Comparison of ENCODE assay signal across 18 cellular contexts in the genomic region with DNA sequence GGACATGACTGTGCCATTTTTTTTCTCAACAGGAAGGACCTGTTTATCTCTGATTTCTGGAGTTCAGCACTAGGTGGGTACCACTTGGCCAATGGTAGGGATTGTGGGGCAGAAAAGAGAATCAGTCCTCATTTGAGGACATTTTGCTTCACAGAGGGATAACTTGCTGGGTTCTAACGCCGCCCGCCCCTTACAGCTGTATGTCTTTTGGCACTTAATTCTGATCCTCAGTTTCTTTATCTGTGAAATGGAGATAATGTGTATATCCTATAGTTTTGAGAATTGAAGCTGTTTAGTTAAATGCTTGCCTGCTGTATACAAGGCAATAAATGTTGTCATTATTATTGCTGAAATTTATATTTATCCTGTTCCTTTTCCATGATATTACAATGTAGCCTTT. TPM values are rescaled to one million over a fixed set of nuclear protein-coding genes. Genes with fewer than 3 reads are reported as not detected.
DNase-seq lines count a peak whose midpoint lies in the region; ATAC-seq, FAIRE-seq and TF ChIP-seq lines count a peak whose summit lies in the region.
"Had no signal": no experiment of that assay in that cellular context is flagged by ENCODE, and none has a peak within 500 bp of the region (broad histone marks: within the 10 kb centered on the region; RNA-seq: fewer than 3 reads in every experiment).

No MANE protein-coding gene starts in this region.

- peaks cover 69% of the 10 kb centered on the region for H3K4me1 ChIP-seq in Karpas-422 (ENCODE audit: low read length)
- peaks cover 2 to 4% of the 10 kb centered on the region in 2 experiments for H3K4me1 ChIP-seq in trophoblast cell (ENCODE audit: control insufficient read depth in 1 of 2, insufficient read depth in 2 of 2, low read length in 2 of 2)
- H3K4me1 ChIP-seq in small intestine (ENCODE audit: control insufficient read depth in 2 of 2, insufficient read depth in 1 of 2, low read depth in 1 of 2, low read length in 1 of 2): peaks cover 2 to 12% of the 10 kb centered on the region in 2 donors
- H3K4me1 ChIP-seq in left ventricle myocardium inferior: peaks cover 49% of the 10 kb centered on the region

- no peak overlapping the region for H4K12ac ChIP-seq in trophoblast cell (ENCODE audit: low read depth, low read length)

- peaks cover 65% of the 10 kb centered on the region for H3K79me2 ChIP-seq in Karpas-422 (ENCODE audit: low read length)
- peaks cover 7% of the 10 kb centered on the region for H3K79me2 ChIP-seq in trophoblast cell (ENCODE audit: control insufficient read depth, insufficient read depth, low read length, poor library complexity)

- H3K9ac ChIP-seq in Karpas-422 (ENCODE audit: low read length) (peak overlapping the region; percentile 80; the same call in 1 of the 2 replicates), trophoblast cell (ENCODE audit: low read length) (peak overlapping the region; percentile 51)

- DNase-seq in activated CD8-positive, alpha-beta T cell treated with anti-CD3 and anti-CD28 coated beads for 36 hours: no peak
- no peak for DNase-seq in activated CD8-positive, alpha-beta T cell treated with anti-CD3 and anti-CD28 coated beads, Interleukin-2, amount 10 ng/mL, durations not matched to agents 7 days and 5 days
- DNase-seq in Karpas-422: no peak
- DNase-seq in activated naive CD8-positive, alpha-beta T cell treated with anti-CD3 and anti-CD28 coated beads, Interleukin-2, amount 10 ng/mL, durations not matched to agents 7 days and 5 days: no peak
- DNase-seq in trophoblast cell: no peak
- no peak for DNase-seq in small intestine
- no peak for DNase-seq in left ventricle myocardium inferior
- DNase-seq in middle frontal gyrus (ENCODE audit: extremely low spot score, low spot score): no peak
- DNase-seq: activated CD4-positive, CD25-positive, alpha-beta regulatory T cell treated with anti-CD3 and anti-CD28 coated beads, Interleukin-2, amount 50 U/mL, for 72 hours; activated gamma-delta T cell; COR-L47; effector CD4-positive, alpha-beta T cell; hypothalamus; NCI-H2081 treated with DMSO at 0.1 percent for 48 hours; NCI-H526 had no signal

- no peak overlapping the region for H3K23ac ChIP-seq in trophoblast cell (ENCODE audit: low read length)

- no peaks in the 10 kb centered on the region for H3K27me3 Mint-ChIP-seq in activated CD8-positive, alpha-beta T cell treated with anti-CD3 and anti-CD28 coated beads for 36 hours
- no peaks in the 10 kb centered on the region for H3K27me3 Mint-ChIP-seq in activated CD8-positive, alpha-beta T cell treated with anti-CD3 and anti-CD28 coated beads, Interleukin-2, amount 10 ng/mL, durations not matched to agents 7 days and 5 days (ENCODE audit: low read depth)
- no peaks in the 10 kb centered on the region for H3K27me3 Mint-ChIP-seq in activated naive CD8-positive, alpha-beta T cell treated with anti-CD3 and anti-CD28 coated beads, Interleukin-2, amount 10 ng/mL, durations not matched to agents 7 days and 5 days

- CTCF ChIA-PET in activated CD8-positive, alpha-beta T cell treated with anti-CD3 and anti-CD28 coated beads for 36 hours (lab: Charles Lee): interaction anchor here (3.5 kb wide), 1 partner anchor 16 kb away, joined by 14 read pairs; no protein-coding TSS in a partner anchor
- CTCF ChIA-PET in activated CD8-positive, alpha-beta T cell treated with anti-CD3 and anti-CD28 coated beads, Interleukin-2, amount 10 ng/mL, durations not matched to agents 7 days and 5 days (lab: Charles Lee): interaction anchor here (1.3 to 1.7 kb wide), 3 partner anchors 8 to 188 kb away, joined by 4 to 5 read pairs (median 4); no protein-coding TSS in a partner anchor

- no peak overlapping the region for H2BK120ac ChIP-seq in trophoblast cell (ENCODE audit: insufficient read depth, low read length, poor library complexity)

- H4K91ac ChIP-seq in trophoblast cell (ENCODE audit: low read depth, low read length): no peak overlapping the region

- no peak for FAIRE-seq in small intestine (lab: Jason Lieb, UNC)
- FAIRE-seq: bronchial epithelial cell, RCC 7860 had no signal

- peak overlapping the region; percentile 94 for H3K4me3 Mint-ChIP-seq in activated CD8-positive, alpha-beta T cell treated with anti-CD3 and anti-CD28 coated beads for 36 hours
- no peak overlapping the region for H3K4me3 Mint-ChIP-seq in activated CD8-positive, alpha-beta T cell treated with anti-CD3 and anti-CD28 coated beads, Interleukin-2, amount 10 ng/mL, durations not matched to agents 7 days and 5 days
- H3K4me3 Mint-ChIP-seq in activated naive CD8-positive, alpha-beta T cell treated with anti-CD3 and anti-CD28 coated beads, Interleukin-2, amount 10 ng/mL, durations not matched to agents 7 days and 5 days: no peak overlapping the region

- TF ChIP-seq CTCF in activated CD8-positive, alpha-beta T cell treated with anti-CD3 and anti-CD28 coated beads for 36 hours (IDR thresholded peaks at IDR 0.05): no peak
- no peak for TF ChIP-seq CTCF in left ventricle myocardium inferior (IDR thresholded peaks at IDR 0.05; ENCODE audit: borderline replicate concordance)

- H3K4me2 ChIP-seq in Karpas-422 (ENCODE audit: low read depth, low read length, poor library complexity, severe bottlenecking) (peak overlapping the region; percentile 92), trophoblast cell (ENCODE audit: low read length) (no peak overlapping the region)

- no peak overlapping the region for H3K14ac ChIP-seq in trophoblast cell (ENCODE audit: low read length)

- intact Hi-C loops in activated CD8-positive, alpha-beta T cell treated with anti-CD3 and anti-CD28 coated beads for 36 hours (cut with micrococcal nuclease): no loop called here
- intact Hi-C loops in left ventricle myocardium inferior (cut with micrococcal nuclease): no loop called here

- H2BK12ac ChIP-seq in trophoblast cell (ENCODE audit: low read length): no peak overlapping the region

- WGBS in trophoblast cell (ENCODE audit: extremely low coverage, insufficient coverage, insufficient read length): no CpG with 5 or more reads among the region's 3 CpGs
- WGBS in small intestine, 3 donors: 62 to 78% (median 76%) methylated on average over 3 of the region's 3 CpGs

- POLR2A ChIA-PET in activated CD8-positive, alpha-beta T cell treated with anti-CD3 and anti-CD28 coated beads for 36 hours (lab: Charles Lee): interaction anchor here (0.6 to 1.8 kb wide), 4 partner anchors 13 to 245 kb away, joined by 3 to 5 read pairs (median 4); no protein-coding TSS in a partner anchor
- POLR2A ChIA-PET in activated CD8-positive, alpha-beta T cell treated with anti-CD3 and anti-CD28 coated beads, Interleukin-2, amount 10 ng/mL, durations not matched to agents 7 days and 5 days (lab: Charles Lee): interaction anchor here (0.9 kb wide), 1 partner anchor 91 kb away, joined by 3 read pairs; no protein-coding TSS in a partner anchor
- POLR2A ChIA-PET in activated naive CD8-positive, alpha-beta T cell treated with anti-CD3 and anti-CD28 coated beads, Interleukin-2, amount 10 ng/mL, durations not matched to agents 7 days and 5 days (lab: Charles Lee): no interaction called here

- no peaks in the 10 kb centered on the region for H3K27me3 ChIP-seq in Karpas-422 (ENCODE audit: low read length)
- no peaks in the 10 kb centered on the region for H3K27me3 ChIP-seq in trophoblast cell (ENCODE audit: insufficient read depth, low read length)
- H3K27me3 ChIP-seq in small intestine (ENCODE audit: control insufficient read depth in 2 of 2, insufficient read depth in 2 of 2, low read length in 2 of 2): no peaks in the 10 kb centered on the region
- no peaks in the 10 kb centered on the region for H3K27me3 ChIP-seq in left ventricle myocardium inferior (ENCODE audit: low read depth)

- H3K18ac ChIP-seq in trophoblast cell (ENCODE audit: low read length): no peak overlapping the region

- no peaks in the 10 kb centered on the region for H3K9me3 ChIP-seq in Karpas-422 (ENCODE audit: low read length)
- no peaks in the 10 kb centered on the region for H3K9me3 ChIP-seq in trophoblast cell (ENCODE audit: insufficient read depth, low read depth, low read length)
- H3K9me3 ChIP-seq in small intestine (ENCODE audit: control insufficient read depth, low read depth): no peaks in the 10 kb centered on the region
- no peaks in the 10 kb centered on the region for H3K9me3 ChIP-seq in left ventricle myocardium inferior (replicated peaks)
- H3K9me3 ChIP-seq: thoracic aorta had no signal

- H2AFZ ChIP-seq in Karpas-422 (ENCODE audit: low read length) (no peak overlapping the region), trophoblast cell (ENCODE audit: insufficient read depth, low read length, poor library complexity) (no peak overlapping the region)

- H3K9me3 Mint-ChIP-seq in activated CD8-positive, alpha-beta T cell treated with anti-CD3 and anti-CD28 coated beads for 36 hours: no peaks in the 10 kb centered on the region
- no peaks in the 10 kb centered on the region for H3K9me3 Mint-ChIP-seq in activated CD8-positive, alpha-beta T cell treated with anti-CD3 and anti-CD28 coated beads, Interleukin-2, amount 10 ng/mL, durations not matched to agents 7 days and 5 days (ENCODE audit: insufficient read depth)
- no peaks in the 10 kb centered on the region for H3K9me3 Mint-ChIP-seq in activated naive CD8-positive, alpha-beta T cell treated with anti-CD3 and anti-CD28 coated beads, Interleukin-2, amount 10 ng/mL, durations not matched to agents 7 days and 5 days

- H2BK5ac ChIP-seq in trophoblast cell (ENCODE audit: low read depth, low read length, poor library complexity): no peak overlapping the region

- H3K4me1 Mint-ChIP-seq in activated CD8-positive, alpha-beta T cell treated with anti-CD3 and anti-CD28 coated beads for 36 hours (ENCODE audit: low read depth): peaks cover 40% of the 10 kb centered on the region
- peaks cover 49% of the 10 kb centered on the region for H3K4me1 Mint-ChIP-seq in activated CD8-positive, alpha-beta T cell treated with anti-CD3 and anti-CD28 coated beads, Interleukin-2, amount 10 ng/mL, durations not matched to agents 7 days and 5 days (ENCODE audit: low read depth)
- H3K4me1 Mint-ChIP-seq in activated naive CD8-positive, alpha-beta T cell treated with anti-CD3 and anti-CD28 coated beads, Interleukin-2, amount 10 ng/mL, durations not matched to agents 7 days and 5 days: peaks cover 35% of the 10 kb centered on the region

- no peak overlapping the region for H2AK5ac ChIP-seq in trophoblast cell (ENCODE audit: low read length)

- ATAC-seq in activated CD8-positive, alpha-beta T cell treated with anti-CD3 and anti-CD28 coated beads for 36 hours: no peak
- no peak for ATAC-seq in activated CD8-positive, alpha-beta T cell treated with anti-CD3 and anti-CD28 coated beads, Interleukin-2, amount 10 ng/mL, durations not matched to agents 7 days and 5 days
- no peak for ATAC-seq in activated naive CD8-positive, alpha-beta T cell treated with anti-CD3 and anti-CD28 coated beads, Interleukin-2, amount 10 ng/mL, durations not matched to agents 7 days and 5 days (ENCODE audit: low read depth)

- peak overlapping the region; percentile 91 for H3K27ac ChIP-seq in Karpas-422 (ENCODE audit: low read length)
- H3K27ac ChIP-seq in trophoblast cell (ENCODE audit: low read depth, low read length): no peak overlapping the region
- H3K27ac ChIP-seq in small intestine (ENCODE audit: low read depth in 1 of 2, low read length in 1 of 2): no peak overlapping the region
- no peak overlapping the region for H3K27ac ChIP-seq in left ventricle myocardium inferior (replicated peaks)

- H4K8ac ChIP-seq in trophoblast cell (ENCODE audit: low read depth, low read length): no peak overlapping the region

- H3K4me3 ChIP-seq in Karpas-422 (ENCODE audit: low read length) (no peak overlapping the region), trophoblast cell (ENCODE audit: low read depth, low read length) (no peak overlapping the region), small intestine (ENCODE audit: low read depth in 1 of 2, low read length in 2 of 2) (no peak overlapping the region), left ventricle myocardium inferior (no peak overlapping the region)
- H3K4me3 ChIP-seq: thoracic aorta had no signal

- H3K9me2 ChIP-seq in Karpas-422 (replicated peaks; ENCODE audit: insufficient read depth, low read length): no peaks in the 10 kb centered on the region

- H4K20me1 ChIP-seq in Karpas-422 (ENCODE audit: insufficient read depth, low read depth, low read length): no peaks in the 10 kb centered on the region

- peaks cover 24% of the 10 kb centered on the region for H3K36me3 ChIP-seq in Karpas-422 (ENCODE audit: insufficient read depth, low read length)
- H3K36me3 ChIP-seq in trophoblast cell (ENCODE audit: control insufficient read depth in 1 of 2, insufficient read depth in 2 of 2, low read length in 2 of 2): peaks cover 10 to 37% of the 10 kb centered on the region in 2 experiments
- peaks cover 3 to 13% of the 10 kb centered on the region in 2 donors for H3K36me3 ChIP-seq in small intestine (ENCODE audit: control insufficient read depth in 2 of 2, insufficient read depth in 2 of 2, low read length in 2 of 2)
- H3K36me3 ChIP-seq in left ventricle myocardium inferior: peaks cover 36% of the 10 kb centered on the region

- peak overlapping the region; percentile 69 for H3K27ac Mint-ChIP-seq in activated CD8-positive, alpha-beta T cell treated with anti-CD3 and anti-CD28 coated beads for 36 hours
- H3K27ac Mint-ChIP-seq in activated CD8-positive, alpha-beta T cell treated with anti-CD3 and anti-CD28 coated beads, Interleukin-2, amount 10 ng/mL, durations not matched to agents 7 days and 5 days: no peak overlapping the region
- peak overlapping the region; percentile 75 for H3K27ac Mint-ChIP-seq in activated naive CD8-positive, alpha-beta T cell treated with anti-CD3 and anti-CD28 coated beads, Interleukin-2, amount 10 ng/mL, durations not matched to agents 7 days and 5 days

- H3K4ac ChIP-seq in trophoblast cell (ENCODE audit: low read depth, low read length): peak overlapping the region; percentile 59

- peaks cover 31% of the 10 kb centered on the region for H3K36me3 Mint-ChIP-seq in activated CD8-positive, alpha-beta T cell treated with anti-CD3 and anti-CD28 coated beads for 36 hours (ENCODE audit: low read depth)
- peaks cover 38% of the 10 kb centered on the region for H3K36me3 Mint-ChIP-seq in activated CD8-positive, alpha-beta T cell treated with anti-CD3 and anti-CD28 coated beads, Interleukin-2, amount 10 ng/mL, durations not matched to agents 7 days and 5 days (ENCODE audit: low read depth)
- H3K36me3 Mint-ChIP-seq in activated naive CD8-positive, alpha-beta T cell treated with anti-CD3 and anti-CD28 coated beads, Interleukin-2, amount 10 ng/mL, durations not matched to agents 7 days and 5 days: peaks cover 10% of the 10 kb centered on the region

- H3K79me1 ChIP-seq in trophoblast cell (ENCODE audit: low read length): peaks cover 9% of the 10 kb centered on the region

RNA-seq across cellular contexts. Expression of gene SRRD, which starts 2.3 kb away (rescaled TPM):
- total RNA-seq in activated CD8-positive, alpha-beta T cell treated with anti-CD3 and anti-CD28 coated beads for 36 hours: 10 to 100 TPM; 24.8 to 26.3 TPM
- total RNA-seq in activated CD8-positive, alpha-beta T cell treated with anti-CD3 and anti-CD28 coated beads, Interleukin-2, amount 10 ng/mL, durations not matched to agents 7 days and 5 days: 10 to 100 TPM; 21.6 to 22.6 TPM
- total RNA-seq in Karpas-422 (2014; rRNA removed; shearing (Covaris generic); ENCODE audit: low replicate concordance): 13.8 and 43.5 TPM in 2 replicates
- total RNA-seq in activated naive CD8-positive, alpha-beta T cell treated with anti-CD3 and anti-CD28 coated beads, Interleukin-2, amount 10 ng/mL, durations not matched to agents 7 days and 5 days: 10 to 100 TPM; 18.9 to 19.2 TPM
- 15.4 and 15.8 TPM in 2 replicates for polyA plus RNA-seq in trophoblast cell (2013)
- 10 to 100 TPM in 1 of 3 donors, 1 to 10 TPM in 2; 9.2 to 17.6 (median 9.4) TPM for polyA plus RNA-seq in small intestine
- 23.5 TPM for total RNA-seq in left ventricle myocardium inferior

RNA-seq across cellular contexts. Expression of gene HPS4, which starts 2.4 kb away (rescaled TPM):
- total RNA-seq in activated CD8-positive, alpha-beta T cell treated with anti-CD3 and anti-CD28 coated beads for 36 hours: 10 to 100 TPM; 51.8 to 53.5 TPM
- 10 to 100 TPM; 32.2 to 34.6 TPM for total RNA-seq in activated CD8-positive, alpha-beta T cell treated with anti-CD3 and anti-CD28 coated beads, Interleukin-2, amount 10 ng/mL, durations not matched to agents 7 days and 5 days
- total RNA-seq in Karpas-422 (2014; rRNA removed; shearing (Covaris generic); ENCODE audit: low replicate concordance): 42.1 and 46.1 TPM in 2 replicates
- 10 to 100 TPM; 42.6 to 48.2 TPM for total RNA-seq in activated naive CD8-positive, alpha-beta T cell treated with anti-CD3 and anti-CD28 coated beads, Interleukin-2, amount 10 ng/mL, durations not matched to agents 7 days and 5 days
- 22.6 and 24.1 TPM in 2 replicates for polyA plus RNA-seq in trophoblast cell (2013)
- polyA plus RNA-seq in small intestine: 10 to 100 TPM in 2 of 3 donors, 1 to 10 TPM in 1; 9.8 to 14.9 (median 13.8) TPM
- 11.7 TPM for total RNA-seq in left ventricle myocardium inferior

RNA-seq across cellular contexts. Expression of gene TFIP11, which starts 26.3 kb away (rescaled TPM):
- total RNA-seq in activated CD8-positive, alpha-beta T cell treated with anti-CD3 and anti-CD28 coated beads for 36 hours: 10 to 100 TPM; 37.4 to 37.8 TPM
- total RNA-seq in activated CD8-positive, alpha-beta T cell treated with anti-CD3 and anti-CD28 coated beads, Interleukin-2, amount 10 ng/mL, durations not matched to agents 7 days and 5 days: 10 to 100 TPM; 56.2 to 57.7 TPM
- 39.4 and 46.0 TPM in 2 replicates for total RNA-seq in Karpas-422 (2014; rRNA removed; shearing (Covaris generic); ENCODE audit: low replicate concordance)
- total RNA-seq in activated naive CD8-positive, alpha-beta T cell treated with anti-CD3 and anti-CD28 coated beads, Interleukin-2, amount 10 ng/mL, durations not matched to agents 7 days and 5 days: 10 to 100 TPM; 64.6 to 67.9 TPM
- polyA plus RNA-seq in trophoblast cell (2013): 27.7 and 27.8 TPM in 2 replicates
- 10 to 100 TPM; 14.5 to 32.7 (median 32.4) TPM for polyA plus RNA-seq in small intestine
- total RNA-seq in left ventricle myocardium inferior: 25.7 TPM

RNA-seq across cellular contexts. Expression of gene ASPHD2, which starts 56.9 kb away (rescaled TPM):
- 10 to 100 TPM; 12.0 to 14.0 TPM for total RNA-seq in activated CD8-positive, alpha-beta T cell treated with anti-CD3 and anti-CD28 coated beads for 36 hours
- total RNA-seq in activated CD8-positive, alpha-beta T cell treated with anti-CD3 and anti-CD28 coated beads, Interleukin-2, amount 10 ng/mL, durations not matched to agents 7 days and 5 days: 10 to 100 TPM in 1 of 2 experiments, 1 to 10 TPM in 1; 9.2 to 10.0 TPM
- total RNA-seq in Karpas-422 (2014; rRNA removed; shearing (Covaris generic); ENCODE audit: low replicate concordance): 30.7 and 33.3 TPM in 2 replicates
- 1 to 10 TPM; 9.0 to 9.3 TPM for total RNA-seq in activated naive CD8-positive, alpha-beta T cell treated with anti-CD3 and anti-CD28 coated beads, Interleukin-2, amount 10 ng/mL, durations not matched to agents 7 days and 5 days
- 9.5 and 9.9 TPM in 2 replicates for polyA plus RNA-seq in trophoblast cell (2013)
- polyA plus RNA-seq in small intestine: 1 to 10 TPM in 1 of 3 donors, under 1 TPM in 2; 0.45 to 1.8 (median 0.54) TPM
- 0.11 TPM for total RNA-seq in left ventricle myocardium inferior
